14 cellular contexts compared by ENCODE assay signal in genomic region chr2:9001778-9002177, GRCh38. TPM values are rescaled to one million over a fixed set of nuclear protein-coding genes. Genes with fewer than 3 reads are reported as not detected.
DNase-seq lines count a peak whose midpoint lies in the region; ATAC-seq, FAIRE-seq and TF ChIP-seq lines count a peak whose summit lies in the region.
"Had no signal": no experiment of that assay in that cellular context is flagged by ENCODE, and none has a peak within 500 bp of the region (broad histone marks: within the 10 kb centered on the region; RNA-seq: fewer than 3 reads in every experiment).

No MANE protein-coding gene starts in this region.

- H3K9me3 ChIP-seq in H9 (ENCODE audit: control insufficient read depth, low read depth, low read length) (no peaks in the 10 kb centered on the region), SK-N-MC (ENCODE audit: low read depth, low read length) (0 out of 2 replicates have a peak, but pooled peaks cover 3% of the 10 kb centered on the region), prostate gland (no peaks in the 10 kb centered on the region), right atrium auricular region (no peaks in the 10 kb centered on the region)
- H3K9me3 ChIP-seq: Peyer's patch, sigmoid colon, tibial artery had no signal

- H3K4me3 ChIP-seq in SK-N-MC (peak overlapping the region; percentile 81), fibroblast of the aortic adventitia (ENCODE audit: low read depth, low read length) (peak overlapping the region; percentile 82), prostate gland (no peak overlapping the region), right atrium auricular region (no peak overlapping the region)

- H3K4me1 Mint-ChIP-seq in H9, result peaks cover 41 to 45% of the 10 kb centered on the region in 2 experiments
- peaks cover 19% of the 10 kb centered on the region for H3K4me1 Mint-ChIP-seq in activated CD4-positive, alpha-beta memory T cell treated with anti-CD3 and anti-CD28 coated beads, Interleukin-2, amount 10 ng/mL, durations not matched to agents 7 days and 5 days

- POLR2A ChIA-PET in activated CD4-positive, alpha-beta memory T cell treated with anti-CD3 and anti-CD28 coated beads, Interleukin-2, amount 10 ng/mL, durations not matched to agents 7 days and 5 days (lab: Charles Lee), result no interaction called here

- H3T11ph ChIP-seq in H9 (ENCODE audit: low read length), result no peak overlapping the region

- H4K91ac ChIP-seq in H9 (ENCODE audit: insufficient read length, low read depth, low read length), result no peak overlapping the region

- DNase-seq in H9 (no peak), SK-N-MC (ENCODE audit: low read depth, low spot score) (no peak), fibroblast of the aortic adventitia (ENCODE audit: low read depth) (no peak), prostate gland (ENCODE audit: low spot score) (no peak), right atrium auricular region (ENCODE audit: low spot score) (no peak), omental fat pad (ENCODE audit: low spot score) (no peak), frontal cortex (ENCODE audit: low spot score in 2 of 2) (no peak)
- no peak for DNase-seq in activated CD4-positive, alpha-beta memory T cell treated with anti-CD3 and anti-CD28 coated beads, Interleukin-2, amount 10 ng/mL, durations not matched to agents 7 days and 5 days
- DNase-seq: activated CD8-positive, alpha-beta memory T cell treated with anti-CD3 and anti-CD28 coated beads for 24 hours; DMS79; NCI-H226; Peyer's patch; sigmoid colon; tibial artery had no signal

- no peak overlapping the region for H2BK12ac ChIP-seq in H9 (ENCODE audit: insufficient read length, low read depth, low read length)

- no peak overlapping the region for H3K23ac ChIP-seq in H9 (ENCODE audit: insufficient read length, low read depth, low read length)

- peaks cover 0 to 6% (median 3%) of the 10 kb centered on the region in 3 experiments; a peak in 4 of 7 replicates for H3K36me3 Mint-ChIP-seq in H9 (ENCODE audit: insufficient read depth in 1 of 3, low read depth in 3 of 3)
- H3K36me3 Mint-ChIP-seq in activated CD4-positive, alpha-beta memory T cell treated with anti-CD3 and anti-CD28 coated beads, Interleukin-2, amount 10 ng/mL, durations not matched to agents 7 days and 5 days (ENCODE audit: low read depth), result no peaks in the 10 kb centered on the region

- no peak overlapping the region for H3K18ac ChIP-seq in H9 (ENCODE audit: insufficient read length, low read depth, low read length)

- TF ChIP-seq CTCF in H9 (conservative IDR thresholded peaks at IDR 0.05), result no peak
- TF ChIP-seq CTCF in fibroblast of the aortic adventitia (IDR thresholded peaks at IDR 0.05; ENCODE audit: insufficient read depth, low read length), result no peak
- no peak for TF ChIP-seq CTCF in prostate gland (IDR thresholded peaks at IDR 0.05)
- no peak for TF ChIP-seq CTCF in right atrium auricular region (IDR thresholded peaks at IDR 0.05)
- TF ChIP-seq CTCF in omental fat pad (IDR thresholded peaks at IDR 0.05), result no peak

- H2BK120ac ChIP-seq in H9 (ENCODE audit: low read depth, low read length, poor library complexity, severe bottlenecking), result no peak overlapping the region

- peaks cover 11% of the 10 kb centered on the region for H3K23me2 ChIP-seq in H9 (ENCODE audit: insufficient read length, low read depth, low read length, poor library complexity, severe bottlenecking)

- H3K4me3 Mint-ChIP-seq in H9, result peak overlapping the region; percentile 84 to 98; a peak in 2 of 5 replicates
- H3K4me3 Mint-ChIP-seq in activated CD4-positive, alpha-beta memory T cell treated with anti-CD3 and anti-CD28 coated beads, Interleukin-2, amount 10 ng/mL, durations not matched to agents 7 days and 5 days, result no peak overlapping the region

- no peak overlapping the region for H3K27ac Mint-ChIP-seq in H9
- no peak overlapping the region for H3K27ac Mint-ChIP-seq in activated CD4-positive, alpha-beta memory T cell treated with anti-CD3 and anti-CD28 coated beads, Interleukin-2, amount 10 ng/mL, durations not matched to agents 7 days and 5 days

- no CpG with 5 or more reads among the region's 8 CpGs for WGBS in H9 (ENCODE audit: extremely low coverage, insufficient read length, low lambda C conversion rate)
- WGBS in prostate gland, result 84% methylated on average over 8 of the region's 8 CpGs

- H3K4ac ChIP-seq in H9 (ENCODE audit: low read depth, low read length), result no peak overlapping the region

- TF ChIP-seq POLR2A in prostate gland (IDR thresholded peaks at IDR 0.05), result no peak

- H3K79me2 ChIP-seq in H9 (ENCODE audit: insufficient read depth, low read length), result peaks cover 2% of the 10 kb centered on the region; the same call in 1 of the 2 replicates

- H2BK15ac ChIP-seq in H9 (ENCODE audit: low read depth, low read length), result no peak overlapping the region

- no peak for FAIRE-seq in frontal cortex (lab: Jason Lieb, UNC)

- intact Hi-C loops in prostate gland (cut with DNase I), result no loop called here

- peaks cover 0 to 6% of the 10 kb centered on the region in 2 experiments; a peak in 2 of 5 replicates for H3K9me3 Mint-ChIP-seq in H9
- H3K9me3 Mint-ChIP-seq in activated CD4-positive, alpha-beta memory T cell treated with anti-CD3 and anti-CD28 coated beads, Interleukin-2, amount 10 ng/mL, durations not matched to agents 7 days and 5 days, result no peaks in the 10 kb centered on the region

- H3K9ac ChIP-seq in H9 (ENCODE audit: extremely low read depth, insufficient read length, low read length) (no peak overlapping the region), SK-N-MC (ENCODE audit: insufficient read length) (no peak overlapping the region)

- H3K4me1 ChIP-seq in H9 (ENCODE audit: insufficient read depth, low read length) (no peaks in the 10 kb centered on the region; the same call in 1 of the 2 replicates), prostate gland (replicated peaks) (no peaks in the 10 kb centered on the region), right atrium auricular region (peaks cover 0 to 14% of the 10 kb centered on the region in 2 donors)

- peaks cover 5% of the 10 kb centered on the region for H3K27me3 Mint-ChIP-seq in H9 (ENCODE audit: low read depth)
- peaks cover 10% of the 10 kb centered on the region for H3K27me3 Mint-ChIP-seq in activated CD4-positive, alpha-beta memory T cell treated with anti-CD3 and anti-CD28 coated beads, Interleukin-2, amount 10 ng/mL, durations not matched to agents 7 days and 5 days

- H3K79me1 ChIP-seq in H9 (ENCODE audit: insufficient read depth, low read depth, low read length, poor library complexity, severe bottlenecking), result no peaks in the 10 kb centered on the region

- H3K27me3 ChIP-seq in H9 (ENCODE audit: insufficient read depth, low read length), result no peaks in the 10 kb centered on the region
- no peaks in the 10 kb centered on the region for H3K27me3 ChIP-seq in prostate gland (replicated peaks; ENCODE audit: insufficient read depth)
- no peaks in the 10 kb centered on the region for H3K27me3 ChIP-seq in right atrium auricular region
- H3K27me3 ChIP-seq: Peyer's patch, sigmoid colon, tibial artery had no signal

- H3K56ac ChIP-seq in H9 (ENCODE audit: insufficient read length, low read depth, low read length), result no peak overlapping the region

- no peak overlapping the region for H2AFZ ChIP-seq in H9 (ENCODE audit: low read length)

- H4K20me1 ChIP-seq in H9 (ENCODE audit: control insufficient read depth, insufficient read depth, insufficient read length), result no peaks in the 10 kb centered on the region

- ATAC-seq in omental fat pad (ENCODE audit: low FRiP score), result no peak

- no peak overlapping the region for H3K27ac ChIP-seq in H9 (ENCODE audit: insufficient read length, low read depth, low read length)
- H3K27ac ChIP-seq in SK-N-MC, result no peak overlapping the region
- peak overlapping the region; percentile 25 to 71 for H3K27ac ChIP-seq in prostate gland
- H3K27ac ChIP-seq in right atrium auricular region, result no peak overlapping the region
- H3K27ac ChIP-seq: sigmoid colon had no signal

- H3K14ac ChIP-seq in H9 (ENCODE audit: insufficient read depth, low read length), result no peak overlapping the region

- H4K8ac ChIP-seq in H9 (replicated peaks; ENCODE audit: insufficient read length, low read depth, low read length), result no peak overlapping the region

- CTCF ChIA-PET in activated CD4-positive, alpha-beta memory T cell treated with anti-CD3 and anti-CD28 coated beads, Interleukin-2, amount 10 ng/mL, durations not matched to agents 7 days and 5 days (lab: Charles Lee), result no interaction called here

- no peak overlapping the region for H4K5ac ChIP-seq in H9 (ENCODE audit: insufficient read length, low read depth, low read length)

- H2AK5ac ChIP-seq in H9 (ENCODE audit: insufficient read length, low read length), result no peak overlapping the region

- peak overlapping the region; percentile 97 for H3K4me2 ChIP-seq in H9 (ENCODE audit: insufficient read depth, insufficient read length, low read length)

- no peak overlapping the region for H2BK20ac ChIP-seq in H9 (ENCODE audit: low read depth, low read length, poor library complexity, severe bottlenecking)

- H3K36me3 ChIP-seq in SK-N-MC (ENCODE audit: insufficient read depth, low read length) (peaks cover 5% of the 10 kb centered on the region; the same call in 1 of the 2 replicates), prostate gland (no peaks in the 10 kb centered on the region), right atrium auricular region (no peaks in the 10 kb centered on the region)
- H3K36me3 ChIP-seq: Peyer's patch, sigmoid colon, tibial artery had no signal

- H2BK5ac ChIP-seq in H9 (ENCODE audit: insufficient read length, low read length), result no peak overlapping the region

RNA-seq across cellular contexts. Expression of gene MBOAT2, which starts 1.7 kb away (rescaled TPM):
- 20.2 and 23.4 TPM in 2 replicates for total RNA-seq in H9 (2021)
- total RNA-seq in fibroblast of the aortic adventitia (ENCODE audit: low replicate concordance), result 18.1 and 37.1 TPM in 2 replicates
- 10 to 100 TPM; 20.3 to 40.2 TPM for total RNA-seq in prostate gland
- total RNA-seq in activated CD4-positive, alpha-beta memory T cell treated with anti-CD3 and anti-CD28 coated beads, Interleukin-2, amount 10 ng/mL, durations not matched to agents 7 days and 5 days, result 1 to 10 TPM; 4.6 to 5.1 TPM
- 1 to 10 TPM; 5.2 to 5.8 TPM for total RNA-seq in right atrium auricular region
- total RNA-seq in omental fat pad, result 10 to 100 TPM in 1 of 4 donors, 1 to 10 TPM in 3; 5.7 to 12.6 (median 7.4) TPM
- total RNA-seq in frontal cortex, result 125 TPM

Comparison
In these comparisons a context has a peak if more than half of its experiments do, and no peak if none do; other contexts are left out.
1. H3K27ac ChIP-seq: peak in prostate gland (2 of 2); none in H9 (single experiment), SK-N-MC (single experiment) and right atrium auricular region (0 of 2).
2. H3K4me3 ChIP-seq: peak in SK-N-MC (single experiment) and fibroblast of the aortic adventitia (single experiment); none in prostate gland (0 of 2) and right atrium auricular region (0 of 2).